Comparison of ENCODE assay signal across 1 cellular context in genomic region chr20:34060970-34061369, GRCh38.
TF ChIP-seq lines count a peak whose summit lies in the region.

No MANE protein-coding gene starts in this region.

TF ChIP-seq in SK-N-SH treated with all-trans-retinoic acid at 6 μM for 48 hours, 23 proteins besides CTCF, POLR2A, EP300 and RAD21 (continued from another document):
- TF ChIP-seq, protein P1, sequence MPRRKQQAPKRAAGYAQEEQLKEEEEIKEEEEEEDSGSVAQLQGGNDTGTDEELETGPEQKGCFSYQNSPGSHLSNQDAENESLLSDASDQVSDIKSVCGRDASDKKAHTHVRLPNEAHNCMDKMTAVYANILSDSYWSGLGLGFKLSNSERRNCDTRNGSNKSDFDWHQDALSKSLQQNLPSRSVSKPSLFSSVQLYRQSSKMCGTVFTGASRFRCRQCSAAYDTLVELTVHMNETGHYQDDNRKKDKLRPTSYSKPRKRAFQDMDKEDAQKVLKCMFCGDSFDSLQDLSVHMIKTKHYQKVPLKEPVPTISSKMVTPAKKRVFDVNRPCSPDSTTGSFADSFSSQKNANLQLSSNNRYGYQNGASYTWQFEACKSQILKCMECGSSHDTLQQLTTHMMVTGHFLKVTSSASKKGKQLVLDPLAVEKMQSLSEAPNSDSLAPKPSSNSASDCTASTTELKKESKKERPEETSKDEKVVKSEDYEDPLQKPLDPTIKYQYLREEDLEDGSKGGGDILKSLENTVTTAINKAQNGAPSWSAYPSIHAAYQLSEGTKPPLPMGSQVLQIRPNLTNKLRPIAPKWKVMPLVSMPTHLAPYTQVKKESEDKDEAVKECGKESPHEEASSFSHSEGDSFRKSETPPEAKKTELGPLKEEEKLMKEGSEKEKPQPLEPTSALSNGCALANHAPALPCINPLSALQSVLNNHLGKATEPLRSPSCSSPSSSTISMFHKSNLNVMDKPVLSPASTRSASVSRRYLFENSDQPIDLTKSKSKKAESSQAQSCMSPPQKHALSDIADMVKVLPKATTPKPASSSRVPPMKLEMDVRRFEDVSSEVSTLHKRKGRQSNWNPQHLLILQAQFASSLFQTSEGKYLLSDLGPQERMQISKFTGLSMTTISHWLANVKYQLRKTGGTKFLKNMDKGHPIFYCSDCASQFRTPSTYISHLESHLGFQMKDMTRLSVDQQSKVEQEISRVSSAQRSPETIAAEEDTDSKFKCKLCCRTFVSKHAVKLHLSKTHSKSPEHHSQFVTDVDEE (CRISPR knock-in tag; IDR thresholded peaks at IDR 0.05): no peak
- TF ChIP-seq CSDC2 (CRISPR knock-in tag; IDR thresholded peaks at IDR 0.05) (no peak), RARB (CRISPR knock-in tag; IDR thresholded peaks at IDR 0.05) (no peak), ZC3H10 (CRISPR knock-in tag; IDR thresholded peaks at IDR 0.05) (no peak), ZNF70 (CRISPR knock-in tag; IDR thresholded peaks at IDR 0.05) (no peak), ZFP3 (CRISPR knock-in tag; IDR thresholded peaks at IDR 0.05) (no peak)
- TF ChIP-seq, protein P2, sequence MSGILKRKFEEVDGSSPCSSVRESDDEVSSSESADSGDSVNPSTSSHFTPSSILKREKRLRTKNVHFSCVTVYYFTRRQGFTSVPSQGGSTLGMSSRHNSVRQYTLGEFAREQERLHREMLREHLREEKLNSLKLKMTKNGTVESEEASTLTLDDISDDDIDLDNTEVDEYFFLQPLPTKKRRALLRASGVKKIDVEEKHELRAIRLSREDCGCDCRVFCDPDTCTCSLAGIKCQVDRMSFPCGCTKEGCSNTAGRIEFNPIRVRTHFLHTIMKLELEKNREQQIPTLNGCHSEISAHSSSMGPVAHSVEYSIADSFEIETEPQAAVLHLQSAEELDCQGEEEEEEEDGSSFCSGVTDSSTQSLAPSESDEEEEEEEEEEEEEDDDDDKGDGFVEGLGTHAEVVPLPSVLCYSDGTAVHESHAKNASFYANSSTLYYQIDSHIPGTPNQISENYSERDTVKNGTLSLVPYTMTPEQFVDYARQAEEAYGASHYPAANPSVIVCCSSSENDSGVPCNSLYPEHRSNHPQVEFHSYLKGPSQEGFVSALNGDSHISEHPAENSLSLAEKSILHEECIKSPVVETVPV (CRISPR knock-in tag; IDR thresholded peaks at IDR 0.05): no peak
